In the genomic region with DNA sequence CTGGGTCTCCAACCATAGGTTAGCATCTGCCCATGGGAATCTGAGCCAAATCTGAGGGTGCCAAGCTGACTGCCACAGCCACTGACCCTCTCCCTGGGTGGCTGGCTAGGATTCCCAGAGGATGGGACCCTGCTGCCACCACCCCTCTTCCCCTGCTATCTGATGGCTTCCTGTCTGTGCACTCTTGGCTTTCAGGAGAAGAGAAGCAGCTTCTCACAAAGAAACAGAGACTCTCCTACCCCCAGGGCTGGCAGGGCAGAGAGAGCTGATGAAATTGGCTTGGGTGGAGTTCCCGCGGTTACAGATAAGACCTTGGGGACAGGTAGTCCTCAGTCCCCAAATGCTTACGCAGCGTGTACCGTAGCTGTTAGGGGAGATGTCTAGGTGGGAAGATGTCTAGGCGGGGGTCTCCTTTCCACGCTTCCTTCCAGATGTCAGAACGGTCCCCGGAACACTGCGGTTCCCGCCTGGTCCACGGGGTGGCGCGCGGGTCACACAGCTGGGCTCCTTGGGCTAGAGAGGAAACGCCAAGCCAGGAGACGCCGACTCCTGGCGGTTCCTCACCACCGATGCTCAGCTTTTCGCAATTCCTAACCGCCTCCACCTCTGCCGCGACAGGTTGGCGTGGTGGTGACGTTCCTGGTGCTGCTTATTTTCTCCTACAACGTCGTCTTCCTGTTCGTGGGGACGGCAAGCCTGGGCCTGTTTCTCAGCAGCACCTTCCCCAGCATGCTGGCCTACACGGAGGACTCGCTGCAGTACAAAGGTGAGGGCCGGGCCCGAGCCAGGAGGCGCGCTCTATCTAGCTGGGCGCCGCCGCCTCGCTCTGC, we compare ENCODE assay signal across 8 cellular contexts. TPM values are rescaled to one million over a fixed set of nuclear protein-coding genes. Genes with fewer than 3 reads are reported as not detected.
DNase-seq lines count a peak whose midpoint lies in the region; ATAC-seq and TF ChIP-seq lines count a peak whose summit lies in the region.

No MANE protein-coding gene starts in this region.

- H3K27ac ChIP-seq in HL-60 (replicated peaks): no peak overlapping the region
- H3K27ac ChIP-seq in lung (ENCODE audit: low read depth in 1 of 2, low read length in 1 of 2): peak overlapping the region in 1 of 2 donors; percentile 4

- POLR2A ChIA-PET in activated CD4-positive, alpha-beta memory T cell treated with anti-CD3 and anti-CD28 coated beads, Interleukin-2, amount 10 ng/mL, durations not matched to agents 7 days and 5 days (lab: Charles Lee): interaction anchor here (0.6 to 7.2 kb wide), 9 partner anchors 8 to 191 kb away, joined by 3 to 165 read pairs (median 4); a partner anchor contains a TSS

- H3K4me3 ChIP-seq in HL-60 (replicated peaks; ENCODE audit: insufficient read depth, low read length): peak overlapping the region; percentile 41
- H3K4me3 ChIP-seq in lung: no peak overlapping the region

- peaks cover 31% of the 10 kb centered on the region for H3K4me1 Mint-ChIP-seq in CD14-positive monocyte
- peaks cover 44% of the 10 kb centered on the region for H3K4me1 Mint-ChIP-seq in activated CD4-positive, alpha-beta memory T cell treated with anti-CD3 and anti-CD28 coated beads, Interleukin-2, amount 10 ng/mL, durations not matched to agents 7 days and 5 days

- H3K9me3 ChIP-seq in lung (ENCODE audit: control insufficient read depth in 2 of 2, insufficient read depth in 1 of 2, low read length in 1 of 2): no peaks in the 10 kb centered on the region

- peak; percentile 95 for TF ChIP-seq CTCF in CD14-positive monocyte (IDR thresholded peaks at IDR 0.05)
- TF ChIP-seq CTCF in HL-60 (IDR thresholded peaks at IDR 0.05; ENCODE audit: insufficient read depth, low read length): peak; percentile 93
- peak; percentile 99 for TF ChIP-seq CTCF in lung (IDR thresholded peaks at IDR 0.05; ENCODE audit: control extremely low read depth, extremely low read depth)

- H3K27me3 ChIP-seq in HL-60 (ENCODE audit: insufficient read depth, poor library complexity, severe bottlenecking): no peaks in the 10 kb centered on the region
- H3K27me3 ChIP-seq in lung (ENCODE audit: control insufficient read depth, insufficient read depth): no peaks in the 10 kb centered on the region

- intact Hi-C loops in CD14-positive monocyte (cut with micrococcal nuclease): loop anchor here (2.0 to 5.0 kb wide), 4 partner anchors 41 to 116 kb away; a partner anchor contains a TSS

- H3K36me3 ChIP-seq in lung (ENCODE audit: control insufficient read depth in 2 of 2, insufficient read depth in 2 of 2, low read length in 2 of 2): no peaks in the 10 kb centered on the region

- no peaks in the 10 kb centered on the region for H3K4me1 ChIP-seq in lung (ENCODE audit: control insufficient read depth in 2 of 2, insufficient read depth in 2 of 2, low read length in 2 of 2)

- 2% methylated on average over 40 of the region's 40 CpGs for WGBS in lung, 2 donors

- H3K27me3 Mint-ChIP-seq in CD14-positive monocyte (ENCODE audit: low read depth in 3 of 3): peaks cover 0 to 6% (median 2%) of the 10 kb centered on the region in 3 donors
- H3K27me3 Mint-ChIP-seq in activated CD4-positive, alpha-beta memory T cell treated with anti-CD3 and anti-CD28 coated beads, Interleukin-2, amount 10 ng/mL, durations not matched to agents 7 days and 5 days: no peaks in the 10 kb centered on the region

- H3K27ac Mint-ChIP-seq in CD14-positive monocyte: peak overlapping the region in 4 of 7 donors; percentile 46 to 83 (median 70)
- peak overlapping the region; percentile 64 for H3K27ac Mint-ChIP-seq in activated CD4-positive, alpha-beta memory T cell treated with anti-CD3 and anti-CD28 coated beads, Interleukin-2, amount 10 ng/mL, durations not matched to agents 7 days and 5 days

- peaks cover 4 to 8% of the 10 kb centered on the region in 2 donors for H3K36me3 Mint-ChIP-seq in CD14-positive monocyte
- peaks cover 9% of the 10 kb centered on the region for H3K36me3 Mint-ChIP-seq in activated CD4-positive, alpha-beta memory T cell treated with anti-CD3 and anti-CD28 coated beads, Interleukin-2, amount 10 ng/mL, durations not matched to agents 7 days and 5 days (ENCODE audit: low read depth)

- ATAC-seq in GM19397 (IDR thresholded peaks at IDR 0.05; ENCODE audit: unreplicated experiment): peak; percentile 69
- peak; percentile 98 for ATAC-seq in lung (ENCODE audit: insufficient read depth, low FRiP score)

- H3K9me3 Mint-ChIP-seq in CD14-positive monocyte: peaks cover 0 to 2% (median 0%) of the 10 kb centered on the region in 7 donors
- no peaks in the 10 kb centered on the region for H3K9me3 Mint-ChIP-seq in activated CD4-positive, alpha-beta memory T cell treated with anti-CD3 and anti-CD28 coated beads, Interleukin-2, amount 10 ng/mL, durations not matched to agents 7 days and 5 days

- peak overlapping the region; percentile 74 to 95 for H3K4me3 Mint-ChIP-seq in CD14-positive monocyte
- peak overlapping the region; percentile 74 for H3K4me3 Mint-ChIP-seq in activated CD4-positive, alpha-beta memory T cell treated with anti-CD3 and anti-CD28 coated beads, Interleukin-2, amount 10 ng/mL, durations not matched to agents 7 days and 5 days

- CTCF ChIA-PET in activated CD4-positive, alpha-beta memory T cell treated with anti-CD3 and anti-CD28 coated beads, Interleukin-2, amount 10 ng/mL, durations not matched to agents 7 days and 5 days (lab: Charles Lee): interaction anchor here (0.5 to 9.4 kb wide), 37 partner anchors 9 to 650 kb away, joined by 3 to 366 read pairs (median 4); a partner anchor contains a TSS

- DNase-seq in CD14-positive monocyte (ENCODE audit: low spot score) (peak; percentile 80), HL-60 (ENCODE audit: low read depth in 1 of 2, low spot score in 1 of 2) (peak; percentile 75 to 85), NCI-H774 (lab: John Stamatoyannopoulos, UW) (peak; percentile 61), ecto neural progenitor cell (ENCODE audit: low spot score) (peak; percentile 95), lung (ENCODE audit: low spot score) (peak; percentile 88)
- DNase-seq in activated CD4-positive, alpha-beta memory T cell treated with anti-CD3 and anti-CD28 coated beads, Interleukin-2, amount 10 ng/mL, durations not matched to agents 7 days and 5 days: peak; percentile 89
- DNase-seq in stimulated activated CD4-positive, alpha-beta T cell treated with anti-CD3 and anti-CD28 coated beads, TNF-alpha, amount 100 ng/mL, for 4 hours (ENCODE audit: low read depth in 3 of 3): peak; percentile 79 to 87 (median 80)

RNA-seq across cellular contexts. Expression of a gene that starts 40.1 kb away (rescaled TPM):
- polyA plus RNA-seq in CD14-positive monocyte: 1 to 10 TPM; 1.4 to 2.6 TPM
- total RNA-seq in activated CD4-positive, alpha-beta memory T cell treated with anti-CD3 and anti-CD28 coated beads, Interleukin-2, amount 10 ng/mL, durations not matched to agents 7 days and 5 days: 10 to 100 TPM; 80.6 to 83.0 TPM
- 10 to 100 TPM; 29.3 to 46.7 TPM for total RNA-seq in lung
- polyA plus RNA-seq in lung: 1 to 10 TPM; 5.0 to 6.3 TPM
